ENCODE assay signal across 21 cellular contexts in genomic region chr3:194806991-194807685, GRCh38.
DNase-seq lines count a peak whose midpoint lies in the region; ATAC-seq and TF ChIP-seq lines count a peak whose summit lies in the region.
"Had no signal": no experiment of that assay in that cellular context is flagged by ENCODE, and none has a peak within 500 bp of the region (broad histone marks: within the 10 kb centered on the region; RNA-seq: fewer than 3 reads in every experiment).

No MANE protein-coding gene starts in this region.

- H3K4me2 ChIP-seq in mesenchymal stem cell (ENCODE audit: low read length, poor library complexity, severe bottlenecking): no peak overlapping the region
- H3K4me2 ChIP-seq in GM23338: no peak overlapping the region

- H3K36me3 ChIP-seq in mesenchymal stem cell (ENCODE audit: control insufficient read depth in 1 of 2, insufficient read depth in 2 of 2, low read depth in 1 of 2, low read length in 2 of 2) (no peaks in the 10 kb centered on the region), GM23338 (ENCODE audit: insufficient read depth) (no peaks in the 10 kb centered on the region)
- H3K36me3 ChIP-seq: ascending aorta, HAP-1, neural progenitor cell, upper lobe of right lung had no signal

- no peaks in the 10 kb centered on the region for H3F3A ChIP-seq in GM23338 (replicated peaks; ENCODE audit: low read depth)

- H3K4me3 Mint-ChIP-seq in GM23338: no peak overlapping the region
- H3K4me3 Mint-ChIP-seq: neural progenitor cell; stimulated activated naive CD8-positive, alpha-beta T cell treated with anti-CD3 and anti-CD28 coated beads, Interleukin-15, Interleukin-2, amounts not matched to agents 100 ng/mL and 50 ng/mL, for 24 hours had no signal

- H2BK120ac ChIP-seq in mesenchymal stem cell (ENCODE audit: low read depth, low read length): no peak overlapping the region

- peaks cover 19% of the 10 kb centered on the region for H3K4me1 Mint-ChIP-seq in GM23338

- TF ChIP-seq CTCF in GM23338 (conservative IDR thresholded peaks at IDR 0.05; ENCODE audit: low read depth in 2 of 2): no peak

- H3K27ac ChIP-seq in mesenchymal stem cell (ENCODE audit: low read length, poor library complexity, severe bottlenecking) (no peak overlapping the region), GM23338 (ENCODE audit: low read depth) (no peak overlapping the region)
- H3K27ac ChIP-seq: 22Rv1, ascending aorta, neural progenitor cell, upper lobe of right lung had no signal

- no peak overlapping the region for H2BK15ac ChIP-seq in mesenchymal stem cell (ENCODE audit: low read depth, poor library complexity, severe bottlenecking)

- DNase-seq in DMS 273 (lab: John Stamatoyannopoulos, UW; ENCODE audit: unreplicated experiment) (peak; percentile 19), DMS 273 treated with DMSO at 0.1 percent for 48 hours (lab: John Stamatoyannopoulos, UW) (no peak), MV-4-11 (lab: John Stamatoyannopoulos, UW) (peak; percentile 23), dermis blood vessel endothelial cell (peak; percentile 19), mesenchymal stem cell (peak; percentile 62), GM23338 (ENCODE audit: low spot score) (no peak)
- DNase-seq: cortex of kidney, hypothalamus, NCI-H1092, NCI-H82, retina, T-helper 2 cell, upper lobe of right lung had no signal

- H3K18ac ChIP-seq in mesenchymal stem cell (ENCODE audit: low read depth in 1 of 2, low read length in 2 of 2): no peak overlapping the region

- no peaks in the 10 kb centered on the region for H3K4me1 ChIP-seq in mesenchymal stem cell (ENCODE audit: control insufficient read depth, insufficient read depth, low read depth, low read length)
- H3K4me1 ChIP-seq in GM23338 (ENCODE audit: insufficient read depth): peaks cover 15% of the 10 kb centered on the region
- H3K4me1 ChIP-seq: ascending aorta, HAP-1, upper lobe of right lung had no signal

- no peaks in the 10 kb centered on the region for H3K79me1 ChIP-seq in mesenchymal stem cell (replicated peaks; ENCODE audit: low read length, poor library complexity, severe bottlenecking)

- ATAC-seq in GM19328 (IDR thresholded peaks at IDR 0.05; ENCODE audit: unreplicated experiment): no peak
- ATAC-seq in GM21528 (IDR thresholded peaks at IDR 0.05; ENCODE audit: low FRiP score, unreplicated experiment): no peak
- no peak for ATAC-seq in GM23338
- ATAC-seq: activated CD4-positive, CD25-positive, alpha-beta regulatory T cell treated with anti-CD3 and anti-CD28 coated beads, Interleukin-2, amount 50 U/mL, for 24 hours; upper lobe of right lung had no signal

- H2BK12ac ChIP-seq in mesenchymal stem cell (ENCODE audit: low read length in 2 of 2): no peak overlapping the region

- H3K9ac ChIP-seq in mesenchymal stem cell (ENCODE audit: low read length): peak overlapping the region; percentile 13
- H3K9ac ChIP-seq: neural progenitor cell had no signal

- 81% methylated on average over 11 of the region's 11 CpGs for WGBS in mesenchymal stem cell

- H3K27ac Mint-ChIP-seq in GM23338: no peak overlapping the region
- H3K27ac Mint-ChIP-seq: neural progenitor cell; stimulated activated naive CD8-positive, alpha-beta T cell treated with anti-CD3 and anti-CD28 coated beads, Interleukin-15, Interleukin-2, amounts not matched to agents 100 ng/mL and 50 ng/mL, for 24 hours had no signal

- no peaks in the 10 kb centered on the region for H3K36me3 Mint-ChIP-seq in GM23338 (ENCODE audit: low read depth)
- H3K36me3 Mint-ChIP-seq: neural progenitor cell had no signal

- H2AFZ ChIP-seq in mesenchymal stem cell (ENCODE audit: low read depth, low read length): no peak overlapping the region
- H2AFZ ChIP-seq in GM23338: no peak overlapping the region
- H2AFZ ChIP-seq: neural progenitor cell had no signal

- no peak overlapping the region for H2AK5ac ChIP-seq in mesenchymal stem cell (ENCODE audit: low read length, severe bottlenecking)

- H3K27me3 Mint-ChIP-seq in GM23338 (ENCODE audit: insufficient read depth, low read depth, poor library complexity): peaks cover 6% of the 10 kb centered on the region

- H3K4ac ChIP-seq in mesenchymal stem cell (ENCODE audit: low read depth in 1 of 2, low read length in 2 of 2): no peak overlapping the region

- peak overlapping the region in 1 of 2 experiments; percentile 8 for H3K4me3 ChIP-seq in mesenchymal stem cell (ENCODE audit: insufficient read depth in 1 of 2, low read depth in 1 of 2, low read length in 2 of 2)
- no peak overlapping the region for H3K4me3 ChIP-seq in GM23338
- H3K4me3 ChIP-seq: ascending aorta, HAP-1, neural progenitor cell, upper lobe of right lung had no signal

- H3K9me3 Mint-ChIP-seq in GM23338: no peaks in the 10 kb centered on the region
- H3K9me3 Mint-ChIP-seq: stimulated activated naive CD8-positive, alpha-beta T cell treated with anti-CD3 and anti-CD28 coated beads, Interleukin-15, Interleukin-2, amounts not matched to agents 100 ng/mL and 50 ng/mL, for 24 hours had no signal

- no peak overlapping the region for H4K91ac ChIP-seq in mesenchymal stem cell (ENCODE audit: low read length)

- no peak overlapping the region for H3K14ac ChIP-seq in mesenchymal stem cell (ENCODE audit: low read length in 2 of 2)

- no peak overlapping the region for H3K23ac ChIP-seq in mesenchymal stem cell (ENCODE audit: low read length in 2 of 2)

- H2BK5ac ChIP-seq in mesenchymal stem cell (ENCODE audit: low read depth, low read length, poor library complexity, severe bottlenecking): no peak overlapping the region

- no peaks in the 10 kb centered on the region for H3K9me2 ChIP-seq in GM23338 (ENCODE audit: insufficient read depth)

- H4K8ac ChIP-seq in mesenchymal stem cell (ENCODE audit: low read length): no peak overlapping the region

- no peaks in the 10 kb centered on the region for H4K20me1 ChIP-seq in GM23338 (replicated peaks; ENCODE audit: insufficient read depth)

- no peaks in the 10 kb centered on the region for H3K9me3 ChIP-seq in mesenchymal stem cell (ENCODE audit: control insufficient read depth, low read length)
- H3K9me3 ChIP-seq: ascending aorta, HAP-1, upper lobe of right lung had no signal

- H3K27me3 ChIP-seq in mesenchymal stem cell (ENCODE audit: control insufficient read depth in 1 of 2, insufficient read depth in 1 of 2, low read length in 2 of 2): peaks cover 15 to 81% of the 10 kb centered on the region in 2 experiments
- H3K27me3 ChIP-seq in GM23338 (ENCODE audit: insufficient read depth): no peaks in the 10 kb centered on the region
- H3K27me3 ChIP-seq: ascending aorta, neural progenitor cell, upper lobe of right lung had no signal

- H3K79me2 ChIP-seq in GM23338 (replicated peaks; ENCODE audit: insufficient read depth): no peaks in the 10 kb centered on the region

TF ChIP-seq in GM23338, 12 proteins besides CTCF, POLR2A, EP300 and RAD21:
- TF ChIP-seq EZH2phosphoT487 (IDR thresholded peaks at IDR 0.05; ENCODE audit: unreplicated experiment): no peak

Comparison
In these comparisons a context has a peak if more than half of its experiments do, and no peak if none do; other contexts are left out.
1. DNase-seq: peak in DMS 273 (single experiment), MV-4-11 (single experiment), dermis blood vessel endothelial cell (single experiment) and mesenchymal stem cell (single experiment); none in DMS 273 treated with DMSO at 0.1 percent for 48 hours (single experiment) and GM23338 (single experiment).